ENCODE assay signal across 15 cellular contexts in the genomic region with DNA sequence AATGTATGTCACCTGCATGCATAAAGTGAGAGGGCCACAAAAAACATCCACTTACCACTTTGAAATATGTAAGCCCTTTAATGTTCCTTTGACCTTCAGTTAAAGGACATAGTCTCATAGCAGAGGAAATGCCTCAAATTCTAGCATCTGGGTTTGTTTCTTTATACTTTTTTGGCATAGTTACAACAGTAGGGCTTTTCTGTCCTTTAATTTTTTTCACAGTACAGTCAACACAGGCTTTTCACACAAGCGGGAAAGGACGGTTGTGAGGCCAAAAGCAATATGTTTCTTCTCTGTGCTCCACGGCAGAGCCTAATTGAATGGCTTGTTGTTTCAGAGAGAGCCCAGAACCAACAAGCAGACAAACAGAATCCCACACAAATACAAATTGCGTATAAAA. TPM values are rescaled to one million over a fixed set of nuclear protein-coding genes. Genes with fewer than 3 reads are reported as not detected.
A peak's percentile ranks its signal among the peaks of the same experiment; 100 is the strongest.
DNase-seq lines count a peak whose midpoint lies in the region; ATAC-seq, FAIRE-seq and TF ChIP-seq lines count a peak whose summit lies in the region.
"Had no signal": no experiment of that assay in that cellular context is flagged by ENCODE, and none has a peak within 500 bp of the region (broad histone marks: within the 10 kb centered on the region; RNA-seq: fewer than 3 reads in every experiment).

No MANE protein-coding gene starts in this region.

- no peaks in the 10 kb centered on the region for H3K36me3 Mint-ChIP-seq in brain
- H3K36me3 Mint-ChIP-seq in CD8-positive, alpha-beta memory T cell = peaks cover 0 to 1% (median 0%) of the 10 kb centered on the region in 3 donors

- H3K27me3 Mint-ChIP-seq in brain = no peaks in the 10 kb centered on the region
- no peaks in the 10 kb centered on the region for H3K27me3 Mint-ChIP-seq in CD8-positive, alpha-beta memory T cell

- POLR2A ChIA-PET in CD8-positive, alpha-beta memory T cell (lab: Charles Lee) = no interaction called here

- peak; percentile 35 for FAIRE-seq in GM18507 (lab: Jason Lieb, UNC)

- H3K36me3 ChIP-seq in gastroesophageal sphincter (no peaks in the 10 kb centered on the region), gastrocnemius medialis (no peaks in the 10 kb centered on the region), H7 (replicated peaks; ENCODE audit: control insufficient read depth, insufficient read depth, low read length) (no peaks in the 10 kb centered on the region)
- no peaks in the 10 kb centered on the region for H3K36me3 ChIP-seq in CD8-positive, alpha-beta memory T cell (ENCODE audit: insufficient read depth, low read length)

- no peak for TF ChIP-seq EP300 in gastroesophageal sphincter (IDR thresholded peaks at IDR 0.05)

- H3K4me3 ChIP-seq in gastroesophageal sphincter (no peak overlapping the region), gastrocnemius medialis (no peak overlapping the region), H7 (ENCODE audit: insufficient read depth, low read depth, low read length) (no peak overlapping the region)
- H3K4me3 ChIP-seq in CD8-positive, alpha-beta memory T cell (ENCODE audit: low read length) = no peak overlapping the region

- H3K4me1 Mint-ChIP-seq in brain = peaks cover 87% of the 10 kb centered on the region
- H3K4me1 Mint-ChIP-seq in CD8-positive, alpha-beta memory T cell = peaks cover 0 to 4% (median 0%) of the 10 kb centered on the region in 3 donors

- H3K4me1 ChIP-seq in gastroesophageal sphincter (peaks cover 22 to 97% (median 27%) of the 10 kb centered on the region in 3 donors), gastrocnemius medialis (peaks cover 90 to 94% of the 10 kb centered on the region in 2 donors)
- H3K4me1 ChIP-seq in CD8-positive, alpha-beta memory T cell (ENCODE audit: insufficient read depth, low read length) = no peaks in the 10 kb centered on the region
- H3K4me1 ChIP-seq: parathyroid adenoma had no signal

- H3K9me3 ChIP-seq in gastroesophageal sphincter (no peaks in the 10 kb centered on the region), gastrocnemius medialis (no peaks in the 10 kb centered on the region)
- H3K9me3 ChIP-seq in CD8-positive, alpha-beta memory T cell (ENCODE audit: low read length) = no peaks in the 10 kb centered on the region

- TF ChIP-seq POLR2A in gastroesophageal sphincter (IDR thresholded peaks at IDR 0.05) (no peak), gastrocnemius medialis (IDR thresholded peaks at IDR 0.05) (no peak)

- DNase-seq in GM18507 (ENCODE audit: extremely low spot score, insufficient read length, low read depth) (no peak), gastrocnemius medialis (no peak), H7 (no peak)
- DNase-seq in activated naive CD4-positive, alpha-beta T cell treated with Interleukin-2 at 50 U/mL for 16 hours = no peak
- no peak for DNase-seq in CD8-positive, alpha-beta memory T cell
- DNase-seq: activated CD4-positive, alpha-beta T cell treated with anti-CD3 and anti-CD28 coated beads for 1 hour; activated T-cell treated with anti-CD3 and anti-CD28 coated beads, Interleukin-2, amount 50 U/mL, for 24 hours; endodermal cell; stimulated activated naive CD8-positive, alpha-beta T cell treated with anti-CD3 and anti-CD28 coated beads, Interleukin-15, Interleukin-2, amounts not matched to agents 100 U/mL and 50 U/mL, for 24 hours; SW 1271 had no signal

- peak overlapping the region in 4 of 5 experiments; percentile 50 to 76 (median 60) for H3K27ac Mint-ChIP-seq in brain
- H3K27ac Mint-ChIP-seq in CD8-positive, alpha-beta memory T cell = no peak overlapping the region
- H3K27ac Mint-ChIP-seq: activated T-cell treated with anti-CD3 and anti-CD28 coated beads, Interleukin-2, amount 50 U/mL, for 24 hours; endodermal cell had no signal

- peak overlapping the region in 3 of 4 donors; percentile 18 to 41 (median 32) for H3K27ac ChIP-seq in gastroesophageal sphincter
- H3K27ac ChIP-seq in gastrocnemius medialis = peak overlapping the region; percentile 6 to 75 (median 52)
- H3K27ac ChIP-seq in CD8-positive, alpha-beta memory T cell (ENCODE audit: low read depth, low read length) = no peak overlapping the region
- H3K27ac ChIP-seq: C4-2B, parathyroid adenoma had no signal

- no peaks in the 10 kb centered on the region for H3K9me3 Mint-ChIP-seq in brain
- no peaks in the 10 kb centered on the region for H3K9me3 Mint-ChIP-seq in CD8-positive, alpha-beta memory T cell
- H3K9me3 Mint-ChIP-seq: activated T-cell treated with anti-CD3 and anti-CD28 coated beads, Interleukin-2, amount 50 U/mL, for 24 hours; endodermal cell had no signal

- CTCF ChIA-PET in CD8-positive, alpha-beta memory T cell (lab: Charles Lee) = no interaction called here

- intact Hi-C loops in gastrocnemius medialis (cut with DNase I; ENCODE audit: low total_unique reads) = no loop called here

- no peak for ATAC-seq in gastroesophageal sphincter
- peak in 1 of 2 donors; percentile 31 for ATAC-seq in gastrocnemius medialis
- no peak for ATAC-seq in GM21528 (IDR thresholded peaks at IDR 0.05; ENCODE audit: low FRiP score, unreplicated experiment)
- ATAC-seq: stimulated activated naive CD8-positive, alpha-beta T cell treated with anti-CD3 and anti-CD28 coated beads, Interleukin-15, Interleukin-2, amounts not matched to agents 100 U/mL and 50 U/mL, for 24 hours had no signal

- H3K27me3 ChIP-seq in gastroesophageal sphincter (no peaks in the 10 kb centered on the region), gastrocnemius medialis (no peaks in the 10 kb centered on the region), H7 (ENCODE audit: control insufficient read depth, insufficient read depth, low read length) (no peaks in the 10 kb centered on the region)
- no peaks in the 10 kb centered on the region for H3K27me3 ChIP-seq in CD8-positive, alpha-beta memory T cell (ENCODE audit: insufficient read depth, low read length, poor library complexity, severe bottlenecking)

- WGBS in gastroesophageal sphincter (ENCODE audit: low coverage in 1 of 2), 2 donors = 48 to 81% methylated on average over 4 of the region's 4 CpGs

- in situ Hi-C loops in gastrocnemius medialis (cut with MboI; ENCODE audit: low sequenced_read_pairs in 4 of 4) = no loop called here

- peak overlapping the region in 1 of 5 experiments; percentile 57 for H3K4me3 Mint-ChIP-seq in brain
- no peak overlapping the region for H3K4me3 Mint-ChIP-seq in CD8-positive, alpha-beta memory T cell
- H3K4me3 Mint-ChIP-seq: activated T-cell treated with anti-CD3 and anti-CD28 coated beads, Interleukin-2, amount 50 U/mL, for 24 hours; endodermal cell had no signal

- TF ChIP-seq CTCF in brain (conservative IDR thresholded peaks at IDR 0.05) (no peak), gastroesophageal sphincter (IDR thresholded peaks at IDR 0.05) (no peak), gastrocnemius medialis (IDR thresholded peaks at IDR 0.05 in 4 of 5, conservative IDR thresholded peaks at IDR 0.05 in 1 of 5) (no peak)

RNA-seq across cellular contexts. Expression of gene CRIM1, which starts 57.6 kb away (rescaled TPM):
- polyA plus RNA-seq in brain (ENCODE audit: insufficient read depth, low read depth, low replicate concordance) = 6.9 TPM
- total RNA-seq in gastroesophageal sphincter (100 to 1,000 TPM; 150 to 342 (median 203) TPM), gastrocnemius medialis (100 to 1,000 TPM in 2 of 4 donors, 10 to 100 TPM in 2; 93.2 to 194 (median 119) TPM)
- 19.0 and 21.4 TPM in 2 replicates for total RNA-seq in H7 (2014; rRNA removed; shearing (Covaris generic))
- 10 to 100 TPM; 10.7 to 11.1 TPM for total RNA-seq in CD8-positive, alpha-beta memory T cell
- polyA plus RNA-seq in CD8-positive, alpha-beta memory T cell = 2.5 TPM

Comparison
In these comparisons a context has a peak if more than half of its experiments do, and no peak if none do; other contexts are left out.
1. H3K27ac Mint-ChIP-seq: peak in brain (4 of 5); none in CD8-positive, alpha-beta memory T cell (0 of 8).